Comparison of ENCODE assay signal across 19 cellular contexts in genomic region chr10:97943294-97943693, GRCh38.
DNase-seq lines count a peak whose midpoint lies in the region; ATAC-seq and TF ChIP-seq lines count a peak whose summit lies in the region.
"Had no signal": no experiment of that assay in that cellular context is flagged by ENCODE, and none has a peak within 500 bp of the region (broad histone marks: within the 10 kb centered on the region; RNA-seq: fewer than 3 reads in every experiment).

No MANE protein-coding gene starts in this region.

- H3K27ac Mint-ChIP-seq in type B pancreatic cell = no peak overlapping the region
- H3K27ac Mint-ChIP-seq: IgD-negative memory B cell had no signal

- intact Hi-C loops in aorta (cut with DNase I) = no loop called here

- H3K4me2 ChIP-seq in SK-N-SH = no peak overlapping the region
- H3K4me2 ChIP-seq in MM.1S (ENCODE audit: low read depth, low read length) = no peak overlapping the region
- H3K4me2 ChIP-seq: BLaER1 treated with 17β-estradiol and CSF1 and Interleukin-3, amounts not matched to agents 10 nM and 100 nM had no signal

- H3K9me3 Mint-ChIP-seq in type B pancreatic cell = no peaks in the 10 kb centered on the region

- H3K27me3 ChIP-seq in SK-N-SH (ENCODE audit: insufficient read depth) (no peaks in the 10 kb centered on the region; the same call in 1 of the 2 replicates), MM.1S (replicated peaks; ENCODE audit: insufficient read depth, low read length) (no peaks in the 10 kb centered on the region; the same call in 1 of the 2 replicates), aorta (ENCODE audit: control insufficient read depth in 1 of 2, insufficient read depth in 2 of 2, low read length in 1 of 2) (no peaks in the 10 kb centered on the region), brain microvascular endothelial cell (replicated peaks) (no peaks in the 10 kb centered on the region)
- H3K27me3 ChIP-seq: BLaER1 treated with 17β-estradiol and CSF1 and Interleukin-3, amounts not matched to agents 10 nM and 100 nM had no signal

- H3K36me3 ChIP-seq in SK-N-SH (replicated peaks in 1 of 2; ENCODE audit: control insufficient read depth in 1 of 2, insufficient read depth in 2 of 2, low read length in 1 of 2) (no peaks in the 10 kb centered on the region), MM.1S (replicated peaks; ENCODE audit: insufficient read depth, low read length) (no peaks in the 10 kb centered on the region), aorta (ENCODE audit: control insufficient read depth in 1 of 2, insufficient read depth in 2 of 2, low read length in 1 of 2) (no peaks in the 10 kb centered on the region), brain microvascular endothelial cell (replicated peaks) (no peaks in the 10 kb centered on the region)
- H3K36me3 ChIP-seq: BLaER1 treated with 17β-estradiol and CSF1 and Interleukin-3, amounts not matched to agents 10 nM and 100 nM had no signal

- DNase-seq in SK-N-SH (no peak), MM.1S (no peak), RKO (ENCODE audit: low spot score) (peak; percentile 20), type B pancreatic cell (ENCODE audit: extremely low spot score, unreplicated experiment) (no peak), aorta (no peak), midbrain (lab: John Stamatoyannopoulos, UW) (no peak), brain microvascular endothelial cell (no peak)
- DNase-seq: Kasumi-1, NCI-H1417, NCI-H2081, NCI-H510A, NCI-H774, RPMI8226, SIG-M5, T-helper 2 cell had no signal

- H4K20me1 ChIP-seq in SK-N-SH (ENCODE audit: insufficient read depth) (no peaks in the 10 kb centered on the region), MM.1S (ENCODE audit: insufficient read depth, low read length) (no peaks in the 10 kb centered on the region)
- H4K20me1 ChIP-seq: BLaER1 treated with 17β-estradiol and CSF1 and Interleukin-3, amounts not matched to agents 10 nM and 100 nM had no signal

- H3F3A ChIP-seq in SK-N-SH (replicated peaks; ENCODE audit: insufficient read depth) = no peaks in the 10 kb centered on the region
- H3F3A ChIP-seq in MM.1S (ENCODE audit: insufficient read depth, low read length) = no peaks in the 10 kb centered on the region

- H3K4me3 ChIP-seq in SK-N-SH (ENCODE audit: low read depth in 2 of 2, low read length in 1 of 2) = no peak overlapping the region
- no peak overlapping the region for H3K4me3 ChIP-seq in MM.1S (ENCODE audit: low read length)
- H3K4me3 ChIP-seq in aorta (ENCODE audit: low read length in 2 of 2) = no peak overlapping the region
- H3K4me3 ChIP-seq in brain microvascular endothelial cell (ENCODE audit: low read depth, low read length) = no peak overlapping the region
- H3K4me3 ChIP-seq: BLaER1 treated with 17β-estradiol and CSF1 and Interleukin-3, amounts not matched to agents 10 nM and 100 nM; GM12878 had no signal

- H3K79me2 ChIP-seq in SK-N-SH (ENCODE audit: insufficient read depth) (no peaks in the 10 kb centered on the region), MM.1S (ENCODE audit: low read length) (no peaks in the 10 kb centered on the region)

- H3K27ac ChIP-seq in SK-N-SH (ENCODE audit: low read depth in 2 of 2, low read length in 1 of 2) = no peak overlapping the region
- no peak overlapping the region for H3K27ac ChIP-seq in MM.1S (ENCODE audit: low read length)
- H3K27ac ChIP-seq in aorta (ENCODE audit: low read depth in 1 of 2, low read length in 2 of 2) = no peak overlapping the region
- no peak overlapping the region for H3K27ac ChIP-seq in brain microvascular endothelial cell
- H3K27ac ChIP-seq: BLaER1 treated with 17β-estradiol and CSF1 and Interleukin-3, amounts not matched to agents 10 nM and 100 nM had no signal

- H2AFZ ChIP-seq in SK-N-SH (ENCODE audit: low read depth) (no peak overlapping the region), MM.1S (ENCODE audit: low read length) (no peak overlapping the region)

- in situ Hi-C loops in brain microvascular endothelial cell (cut with HindIII; ENCODE audit: low pct_ligation_motif_present, low sequenced_read_pairs) = no loop called here

- no peak for TF ChIP-seq RAD21 in SK-N-SH (IDR thresholded peaks at IDR 0.05; ENCODE audit: low read length)

- H3K36me3 Mint-ChIP-seq in type B pancreatic cell = no peaks in the 10 kb centered on the region

- H3K4me1 ChIP-seq in SK-N-SH (ENCODE audit: control insufficient read depth in 1 of 2, insufficient read depth in 2 of 2, low read depth in 1 of 2, low read length in 1 of 2) = no peaks in the 10 kb centered on the region
- H3K4me1 ChIP-seq in MM.1S (ENCODE audit: low read length) = no peaks in the 10 kb centered on the region
- no peaks in the 10 kb centered on the region for H3K4me1 ChIP-seq in aorta (ENCODE audit: control insufficient read depth in 1 of 2, insufficient read depth in 2 of 2, low read length in 2 of 2)

- TF ChIP-seq CTCF in SK-N-SH (IDR thresholded peaks at IDR 0.05) = peak; percentile 23; the same call in 1 of the 2 replicates
- TF ChIP-seq CTCF in MM.1S (IDR thresholded peaks at IDR 0.05; ENCODE audit: low read length) = 0 out of 2 replicates have a peak, but pooled peaks have one; percentile 17
- TF ChIP-seq CTCF in type B pancreatic cell (conservative IDR thresholded peaks at IDR 0.05) = peak; percentile 32
- TF ChIP-seq CTCF in brain microvascular endothelial cell (IDR thresholded peaks at IDR 0.05; ENCODE audit: low read depth, low read length, missing control alignments) = no peak

- H3K9me3 ChIP-seq in SK-N-SH (no peaks in the 10 kb centered on the region), MM.1S (replicated peaks; ENCODE audit: insufficient read depth, low read length) (no peaks in the 10 kb centered on the region), aorta (ENCODE audit: control insufficient read depth, low read length) (peaks cover 6% of the 10 kb centered on the region)

- H3K9me2 ChIP-seq in SK-N-SH (no peaks in the 10 kb centered on the region), MM.1S (replicated peaks; ENCODE audit: insufficient read depth, low read length) (no peaks in the 10 kb centered on the region)

- peaks cover 48% of the 10 kb centered on the region for H3K27me3 Mint-ChIP-seq in type B pancreatic cell

- no peak for ATAC-seq in SK-N-SH treated with all-trans-retinoic acid at 6 μM for 48 hours
- no peak for ATAC-seq in aorta (ENCODE audit: low FRiP score)
- ATAC-seq: GM12878 had no signal

- H3K9ac ChIP-seq in SK-N-SH = no peak overlapping the region
- H3K9ac ChIP-seq in MM.1S (ENCODE audit: low read length) = no peak overlapping the region
- H3K9ac ChIP-seq: BLaER1 treated with 17β-estradiol and CSF1 and Interleukin-3, amounts not matched to agents 10 nM and 100 nM had no signal

- POLR2A ChIA-PET in SK-N-SH (lab: Yijun Ruan, JAX) = no interaction called here

- no peak for TF ChIP-seq EP300 in SK-N-SH (IDR thresholded peaks at IDR 0.05; ENCODE audit: borderline replicate concordance in 1 of 2, low read depth in 1 of 2, low read length in 1 of 2)

- no peaks in the 10 kb centered on the region for H3K4me1 Mint-ChIP-seq in type B pancreatic cell (ENCODE audit: unreplicated experiment)

- 9% methylated on average over 2 of the region's 2 CpGs for WGBS in SK-N-SH (ENCODE audit: low lambda C conversion rate)
- WGBS in aorta, 2 donors = 71 to 73% methylated on average over 2 of the region's 2 CpGs

- CTCF ChIA-PET in SK-N-SH (lab: Yijun Ruan, JAX) = interaction anchor here (0.6 kb wide), 1 partner anchor 460 kb away, joined by 4 read pairs; no protein-coding TSS in a partner anchor

- no peak overlapping the region for H3K4me3 Mint-ChIP-seq in type B pancreatic cell
- H3K4me3 Mint-ChIP-seq: IgD-negative memory B cell had no signal

TF ChIP-seq in SK-N-SH, 30 proteins besides CTCF, POLR2A, EP300 and RAD21 (continues in another document):
- TF ChIP-seq EZH2phosphoT487 (IDR thresholded peaks at IDR 0.05; ENCODE audit: borderline replicate concordance, low read depth) (no peak), MEF2A (IDR thresholded peaks at IDR 0.05; ENCODE audit: borderline replicate concordance, low read depth) (no peak), ELF1 (IDR thresholded peaks at IDR 0.05) (no peak)

TF ChIP-seq in SK-N-SH treated with all-trans-retinoic acid at 6 μM for 48 hours, 23 proteins besides CTCF, POLR2A, EP300 and RAD21 (continues in another document):
- no peak for TF ChIP-seq CREB5 (CRISPR knock-in tag; IDR thresholded peaks at IDR 0.05; ENCODE audit: low read depth)
- no peak for TF ChIP-seq GLIS3 (CRISPR knock-in tag; IDR thresholded peaks at IDR 0.05)
- TF ChIP-seq ZNF8 (CRISPR knock-in tag; IDR thresholded peaks at IDR 0.05) = no peak
- TF ChIP-seq OSR1 (CRISPR knock-in tag; IDR thresholded peaks at IDR 0.05) = no peak
- no peak for TF ChIP-seq ARNTL (CRISPR knock-in tag; IDR thresholded peaks at IDR 0.05; ENCODE audit: borderline replicate concordance, low read depth)
- TF ChIP-seq ISL1 (CRISPR knock-in tag; IDR thresholded peaks at IDR 0.05) = no peak
- no peak for TF ChIP-seq PPARA (CRISPR knock-in tag; IDR thresholded peaks at IDR 0.05; ENCODE audit: borderline replicate concordance)
- no peak for TF ChIP-seq ZNF565 (CRISPR knock-in tag; conservative IDR thresholded peaks at IDR 0.05; ENCODE audit: low read depth)
- no peak for TF ChIP-seq TOX (CRISPR knock-in tag; IDR thresholded peaks at IDR 0.05; ENCODE audit: borderline replicate concordance)
- TF ChIP-seq POU6F1 (CRISPR knock-in tag; IDR thresholded peaks at IDR 0.05; ENCODE audit: borderline replicate concordance, low read depth) = no peak
- TF ChIP-seq ZNF70 (CRISPR knock-in tag; IDR thresholded peaks at IDR 0.05) = no peak
